Comparison of ENCODE assay signal across 22 cellular contexts in genomic region chr1:20035114-20035513, GRCh38. TPM values are rescaled to one million over a fixed set of nuclear protein-coding genes. Genes with fewer than 3 reads are reported as not detected.
"Had no signal": no experiment of that assay in that cellular context is flagged by ENCODE, and none has a peak within 500 bp of the region (broad histone marks: within the 10 kb centered on the region; RNA-seq: fewer than 3 reads in every experiment).

No MANE protein-coding gene starts in this region.

- ATAC-seq: activated CD4-positive, CD25-positive, alpha-beta regulatory T cell treated with anti-CD3 and anti-CD28 coated beads, Interleukin-2, amount 50 U/mL, for 24 hours; activated CD8-positive, alpha-beta T cell treated with anti-CD3 and anti-CD28 coated beads, Interleukin-2, amount 10 ng/mL, durations not matched to agents 7 days and 5 days had no signal

- DNase-seq: activated CD4-positive, alpha-beta T cell treated with anti-CD3 and anti-CD28 coated beads for 4 hours; activated CD8-positive, alpha-beta memory T cell treated with anti-CD3 and anti-CD28 coated beads, Interleukin-2, amount 50 U/mL, for 48 hours; activated CD8-positive, alpha-beta T cell treated with anti-CD3 and anti-CD28 coated beads, Interleukin-2, amount 10 ng/mL, durations not matched to agents 7 days and 5 days; activated naive CD4-positive, alpha-beta T cell; activated T-cell treated with anti-CD3 and anti-CD28 coated beads, Interleukin-2, amount 50 U/mL, for 1 hour; amniotic stem cell; IMR-90; Kasumi-1; KBM-7; NCI-H146; NCI-H187 treated with DMSO at 0.1 percent for 48 hours; NCI-H2081 treated with DMSO at 0.1 percent for 48 hours; NCI-H2171; NCI-H226; NCI-H510A treated with DMSO at 0.1 percent for 48 hours; NCI-H69; Peyer's patch; SHP77 treated with DMSO at 0.1 percent for 48 hours had no signal

- H3K4me3 ChIP-seq: ascending aorta, Peyer's patch had no signal

- H3K27ac ChIP-seq: ascending aorta, Peyer's patch, RWPE1 had no signal

RNA-seq across cellular contexts. Expression of gene PLA2G5, which starts 34.9 kb away (rescaled TPM):
- total RNA-seq: activated CD8-positive, alpha-beta T cell treated with anti-CD3 and anti-CD28 coated beads, Interleukin-2, amount 10 ng/mL, durations not matched to agents 7 days and 5 days; IMR-90; SK-MEL-5 had no signal

RNA-seq across cellular contexts. Expression of gene PLA2G2A, which starts 55.7 kb away (rescaled TPM):
- total RNA-seq: activated CD8-positive, alpha-beta T cell treated with anti-CD3 and anti-CD28 coated beads, Interleukin-2, amount 10 ng/mL, durations not matched to agents 7 days and 5 days; IMR-90; SK-MEL-5 had no signal
